In genomic region chr17:72971513-72971880, GRCh38 we compare ENCODE assay signal across 17 cellular contexts.
A peak's percentile ranks its signal among the peaks of the same experiment; 100 is the strongest.
DNase-seq lines count a peak whose midpoint lies in the region; ATAC-seq and TF ChIP-seq lines count a peak whose summit lies in the region.
"Had no signal": no experiment of that assay in that cellular context is flagged by ENCODE, and none has a peak within 500 bp of the region (broad histone marks: within the 10 kb centered on the region; RNA-seq: fewer than 3 reads in every experiment).

No MANE protein-coding gene starts in this region.

- peak overlapping the region; percentile 16; the same call in 1 of the 2 replicates for H2AFZ ChIP-seq in OCI-LY7 (ENCODE audit: low read length)

- peaks cover 24% of the 10 kb centered on the region for H3K4me1 Mint-ChIP-seq in progenitor cell of endocrine pancreas (ENCODE audit: low read depth)
- H3K4me1 Mint-ChIP-seq in activated naive CD8-positive, alpha-beta T cell treated with anti-CD3 and anti-CD28 coated beads, Interleukin-2, amount 50 U/mL, for 24 hours: peaks cover 4% of the 10 kb centered on the region

- ATAC-seq in activated naive CD8-positive, alpha-beta T cell treated with anti-CD3 and anti-CD28 coated beads, Interleukin-2, amount 50 U/mL, for 24 hours: no peak
- ATAC-seq: GM12878 had no signal

- in situ Hi-C loops in transverse colon (cut with MboI; ENCODE audit: low pct_ligation_motif_present in 1 of 4, low pct_unique_long_range_greater_than_20kb in 1 of 4, low sequenced_read_pairs in 3 of 4): loop anchor here in 1 of 4 donors (25.0 kb wide), 1 partner anchor 409 kb away; no protein-coding TSS in a partner anchor

- H3K36me3 ChIP-seq in OCI-LY7 (ENCODE audit: insufficient read depth, low read length) (no peaks in the 10 kb centered on the region), transverse colon (no peaks in the 10 kb centered on the region)
- H3K36me3 ChIP-seq: HAP-1, MG63, SJSA1 had no signal

- DNase-seq in NCI-H82 (lab: John Stamatoyannopoulos, UW) (peak; percentile 55), NCI-H82 treated with DMSO at 0.1 percent for 48 hours (lab: John Stamatoyannopoulos, UW; ENCODE audit: unreplicated experiment) (no peak), OCI-LY7 (ENCODE audit: low spot score) (no peak), islet precursor cell (peak; percentile 39), progenitor cell of endocrine pancreas (ENCODE audit: low spot score, unreplicated experiment) (no peak), transverse colon (no peak)
- DNase-seq in stimulated activated CD4-positive, alpha-beta T cell treated with anti-CD3 and anti-CD28 coated beads, Interleukin-4, amount 100 ng/mL, for 4 hours: no peak
- no peak for DNase-seq in activated naive CD8-positive, alpha-beta T cell treated with anti-CD3 and anti-CD28 coated beads, Interleukin-2, amount 50 U/mL, for 24 hours
- DNase-seq: AML-193, DND-41, Kasumi-1, MG63, NCI-H1694 treated with DMSO at 0.1 percent for 48 hours, NCI-H446 had no signal

- peaks cover 23% of the 10 kb centered on the region for H3K4me1 ChIP-seq in OCI-LY7 (ENCODE audit: insufficient read depth, low read length, poor library complexity, severe bottlenecking)
- H3K4me1 ChIP-seq in transverse colon: peaks cover 0 to 6% (median 0%) of the 10 kb centered on the region in 4 donors
- H3K4me1 ChIP-seq: HAP-1 had no signal

- TF ChIP-seq CTCF in OCI-LY7 (conservative IDR thresholded peaks at IDR 0.05; ENCODE audit: low read length) (peak; percentile 39; the same call in 1 of the 2 replicates), progenitor cell of endocrine pancreas (IDR thresholded peaks at IDR 0.05; ENCODE audit: unreplicated experiment) (no peak), transverse colon (IDR thresholded peaks at IDR 0.05) (no peak)

- no peaks in the 10 kb centered on the region for H3K9me3 Mint-ChIP-seq in progenitor cell of endocrine pancreas (ENCODE audit: low read depth)
- no peaks in the 10 kb centered on the region for H3K9me3 Mint-ChIP-seq in activated naive CD8-positive, alpha-beta T cell treated with anti-CD3 and anti-CD28 coated beads, Interleukin-2, amount 50 U/mL, for 24 hours

- H3K27ac Mint-ChIP-seq in progenitor cell of endocrine pancreas: peak overlapping the region; percentile 8
- H3K27ac Mint-ChIP-seq in activated naive CD8-positive, alpha-beta T cell treated with anti-CD3 and anti-CD28 coated beads, Interleukin-2, amount 50 U/mL, for 24 hours: no peak overlapping the region

- TF ChIP-seq EP300 in transverse colon (IDR thresholded peaks at IDR 0.05; ENCODE audit: low read depth): no peak

- H3K9me3 ChIP-seq in OCI-LY7 (ENCODE audit: low read length) (no peaks in the 10 kb centered on the region), transverse colon (peaks cover 0 to 4% of the 10 kb centered on the region in 2 donors)
- H3K9me3 ChIP-seq: HAP-1 had no signal

- H4K20me1 ChIP-seq in OCI-LY7 (ENCODE audit: insufficient read depth, low read length): no peaks in the 10 kb centered on the region

- H3K27me3 Mint-ChIP-seq in progenitor cell of endocrine pancreas: peaks cover 71% of the 10 kb centered on the region
- no peaks in the 10 kb centered on the region for H3K27me3 Mint-ChIP-seq in activated naive CD8-positive, alpha-beta T cell treated with anti-CD3 and anti-CD28 coated beads, Interleukin-2, amount 50 U/mL, for 24 hours

- H3K9me2 ChIP-seq in OCI-LY7 (ENCODE audit: insufficient read depth, low read length): no peaks in the 10 kb centered on the region

- H3K79me2 ChIP-seq in OCI-LY7 (ENCODE audit: insufficient read depth, low read depth, low read length): no peaks in the 10 kb centered on the region

- TF ChIP-seq POLR2A in transverse colon (IDR thresholded peaks at IDR 0.05): no peak

- CTCF ChIA-PET in OCI-LY7 (lab: Charles Lee; ENCODE audit: unreplicated experiment): interaction anchor here (1.3 kb wide), 1 partner anchor 15 kb away, joined by 5 read pairs; no protein-coding TSS in a partner anchor

- BruUV-seq in OCI-LY7 (replicated peaks; lab: Mats Ljungman, UMichigan): no TSS peak

- POLR2A ChIA-PET in OCI-LY7 (lab: Charles Lee): interaction anchor here (0.7 to 1.2 kb wide), 3 partner anchors 9 to 245 kb away, joined by 3 to 5 read pairs (median 3); no protein-coding TSS in a partner anchor

- H3K4me2 ChIP-seq in OCI-LY7 (ENCODE audit: low read length): peak overlapping the region; percentile 60

- no peaks in the 10 kb centered on the region for H3K36me3 Mint-ChIP-seq in progenitor cell of endocrine pancreas (ENCODE audit: insufficient read depth)
- peaks cover 4% of the 10 kb centered on the region for H3K36me3 Mint-ChIP-seq in activated naive CD8-positive, alpha-beta T cell treated with anti-CD3 and anti-CD28 coated beads, Interleukin-2, amount 50 U/mL, for 24 hours (ENCODE audit: low read depth)

- H3K27me3 ChIP-seq in transverse colon: peaks cover 6% of the 10 kb centered on the region
- H3K27me3 ChIP-seq: MG63, SJSA1 had no signal

- H3K4me3 Mint-ChIP-seq in progenitor cell of endocrine pancreas (ENCODE audit: low read depth): no peak overlapping the region
- no peak overlapping the region for H3K4me3 Mint-ChIP-seq in activated naive CD8-positive, alpha-beta T cell treated with anti-CD3 and anti-CD28 coated beads, Interleukin-2, amount 50 U/mL, for 24 hours

- peak overlapping the region; percentile 39 for H3K4me3 ChIP-seq in OCI-LY7 (ENCODE audit: low read depth, low read length, poor library complexity, severe bottlenecking)
- H3K4me3 ChIP-seq in transverse colon: no peak overlapping the region
- H3K4me3 ChIP-seq: GM12878, HAP-1, MG63, SJSA1 had no signal

- intact Hi-C loops in OCI-LY7 (cut with micrococcal nuclease; ENCODE audit: unreplicated experiment) (no loop called here), transverse colon (cut with DNase I; ENCODE audit: low total_unique reads) (no loop called here)

- WGBS in transverse colon (ENCODE audit: low coverage in 1 of 2), 2 donors: 88 to 95% methylated on average over 4 to 8 of the region's 8 CpGs

- no peak overlapping the region for H3K27ac ChIP-seq in OCI-LY7 (ENCODE audit: low read depth, low read length, poor library complexity, severe bottlenecking)
- H3K27ac ChIP-seq in transverse colon: no peak overlapping the region
- H3K27ac ChIP-seq: SJSA1 had no signal

Comparison
In these comparisons a context has a peak if more than half of its experiments do, and no peak if none do; other contexts are left out.
1. DNase-seq: peak in NCI-H82 (single experiment) and islet precursor cell (single experiment); none in NCI-H82 treated with DMSO at 0.1 percent for 48 hours (single experiment), OCI-LY7 (single experiment), progenitor cell of endocrine pancreas (single experiment), transverse colon (single experiment), stimulated activated CD4-positive, alpha-beta T cell treated with anti-CD3 and anti-CD28 coated beads, Interleukin-4, amount 100 ng/mL, for 4 hours (0 of 2) and activated naive CD8-positive, alpha-beta T cell treated with anti-CD3 and anti-CD28 coated beads, Interleukin-2, amount 50 U/mL, for 24 hours (single experiment).